Comparison of ENCODE assay signal across 15 cellular contexts in the genomic region with DNA sequence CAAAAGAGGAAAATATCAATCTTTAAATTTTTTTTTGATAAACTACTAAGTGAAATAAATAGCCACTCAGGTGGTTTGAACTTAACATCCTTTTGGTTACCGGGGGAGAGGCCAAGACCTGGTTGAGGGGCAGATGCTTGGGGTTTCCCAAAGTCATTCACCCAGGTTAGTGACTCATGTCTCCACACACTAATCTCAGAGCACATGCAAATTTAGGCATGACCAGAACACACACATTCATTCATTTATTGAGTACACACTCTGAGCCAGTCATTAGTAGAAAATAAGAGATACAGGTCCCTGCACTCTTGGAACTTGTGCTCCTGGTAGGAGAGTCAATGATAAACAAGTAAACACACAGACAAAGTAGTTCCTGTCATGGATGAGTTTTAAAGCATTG. TPM values are rescaled to one million over a fixed set of nuclear protein-coding genes. Genes with fewer than 3 reads are reported as not detected.
DNase-seq lines count a peak whose midpoint lies in the region; ATAC-seq and TF ChIP-seq lines count a peak whose summit lies in the region.
"Had no signal": no experiment of that assay in that cellular context is flagged by ENCODE, and none has a peak within 500 bp of the region (broad histone marks: within the 10 kb centered on the region; RNA-seq: fewer than 3 reads in every experiment).

No MANE protein-coding gene starts in this region.

- TF ChIP-seq CTCF in epithelial cell of esophagus (IDR thresholded peaks at IDR 0.05; ENCODE audit: insufficient read depth, low read depth, low read length, missing control alignments): no peak

- no peaks in the 10 kb centered on the region for H3K36me3 ChIP-seq in H7 (replicated peaks; ENCODE audit: control insufficient read depth, insufficient read depth, low read length)
- H3K36me3 ChIP-seq: spleen, thoracic aorta had no signal

- H3K27me3 ChIP-seq in H7 (ENCODE audit: control insufficient read depth, insufficient read depth, low read length): no peaks in the 10 kb centered on the region; the same call in 1 of the 2 replicates
- H3K27me3 ChIP-seq: spleen had no signal

- H3K4me3 ChIP-seq in epithelial cell of esophagus (ENCODE audit: low read length): no peak overlapping the region
- no peak overlapping the region for H3K4me3 ChIP-seq in H7 (ENCODE audit: insufficient read depth, low read depth, low read length)
- H3K4me3 ChIP-seq: spleen, thoracic aorta had no signal

- DNase-seq in NK-92 treated with Interleukin-12 subunit alpha and Interleukin-12 subunit beta, amount 100 ng/mL, for 24 hours (lab: John Stamatoyannopoulos, UW): peak; percentile 8
- DNase-seq in NK-92 (lab: John Stamatoyannopoulos, UW; ENCODE audit: unreplicated experiment) (no peak), epithelial cell of esophagus (ENCODE audit: low read depth) (peak; percentile 65), H7 (no peak), NCI-H82 treated with DMSO at 0.1 percent for 48 hours (lab: John Stamatoyannopoulos, UW; ENCODE audit: unreplicated experiment) (no peak), occipital lobe (lab: John Stamatoyannopoulos, UW) (no peak)
- DNase-seq: mesenchymal stem cell, NCI-H446 treated with DMSO at 0.1 percent for 48 hours, spleen had no signal

- ATAC-seq in GM19468 (IDR thresholded peaks at IDR 0.05; ENCODE audit: extremely low read depth, unreplicated experiment) (peak; percentile 84), HG03064 (IDR thresholded peaks at IDR 0.05; ENCODE audit: low read depth, unreplicated experiment) (peak; percentile 82)

RNA-seq across cellular contexts. Expression of gene ILDR1, which starts 7.3 kb away (rescaled TPM):
- 1.00 and 1.1 TPM in 2 replicates for total RNA-seq in H7 (2014; rRNA removed; shearing (Covaris generic))
- total RNA-seq in occipital lobe: not detected
- total RNA-seq: A172, astrocyte, fibroblast of lung, thoracic aorta had no signal

RNA-seq across cellular contexts. Expression of gene CD86, which starts 40.4 kb away (rescaled TPM):
- 0.24 TPM in 1 of 2 replicates, not detected in the other for total RNA-seq in H7 (2014; rRNA removed; shearing (Covaris generic))
- 1.7 TPM for total RNA-seq in occipital lobe
- total RNA-seq: A172, astrocyte, fibroblast of lung had no signal

Comparison
In these comparisons a context has a peak if more than half of its experiments do, and no peak if none do; other contexts are left out.
1. DNase-seq: peak in NK-92 treated with Interleukin-12 subunit alpha and Interleukin-12 subunit beta, amount 100 ng/mL, for 24 hours (single experiment) and epithelial cell of esophagus (single experiment); none in NK-92 (single experiment), H7 (single experiment), NCI-H82 treated with DMSO at 0.1 percent for 48 hours (single experiment) and occipital lobe (single experiment).